1 cellular context compared by ENCODE assay signal in genomic region chr2:109170645-109171044, GRCh38.
TF ChIP-seq lines count a peak whose summit lies in the region.

No MANE protein-coding gene starts in this region.

TF ChIP-seq in IMR-90, 13 proteins besides CTCF, POLR2A, EP300 and RAD21:
- no peak for TF ChIP-seq RFX5 (IDR thresholded peaks at IDR 0.05; ENCODE audit: low read depth, low read length)
- no peak for TF ChIP-seq MXI1 (IDR thresholded peaks at IDR 0.05; ENCODE audit: borderline replicate concordance, low read depth, low read length)
- TF ChIP-seq MAFK (IDR thresholded peaks at IDR 0.05; ENCODE audit: low read depth, low read length) = no peak
